18 cellular contexts compared by ENCODE assay signal in genomic region chr5:87383216-87383615, GRCh38. TPM values are rescaled to one million over a fixed set of nuclear protein-coding genes. Genes with fewer than 3 reads are reported as not detected.
DNase-seq lines count a peak whose midpoint lies in the region; ATAC-seq lines count a peak whose summit lies in the region.
"Had no signal": no experiment of that assay in that cellular context is flagged by ENCODE, and none has a peak within 500 bp of the region (broad histone marks: within the 10 kb centered on the region; RNA-seq: fewer than 3 reads in every experiment).

No MANE protein-coding gene starts in this region.

- in situ Hi-C loops in GM23248 (cut with MboI): no loop called here

- H3F3A ChIP-seq in GM23248 (ENCODE audit: insufficient read depth): peaks cover 81% of the 10 kb centered on the region

- H3K4me1 Mint-ChIP-seq in activated T-cell treated with anti-CD3 and anti-CD28 coated beads, Interleukin-2, amount 50 U/mL, for 4 hours (ENCODE audit: low read depth): peaks cover 1% of the 10 kb centered on the region
- H3K4me1 Mint-ChIP-seq: activated T-helper 17 cell treated with anti-CD3 and anti-CD28 coated beads, Interleukin-2, amount 50 U/mL, for 72 hours; H9 had no signal

- no peaks in the 10 kb centered on the region for H4K20me1 ChIP-seq in GM23248 (ENCODE audit: insufficient read depth)

- H3K27me3 Mint-ChIP-seq in activated T-cell treated with anti-CD3 and anti-CD28 coated beads, Interleukin-2, amount 50 U/mL, for 4 hours (ENCODE audit: low read depth): no peaks in the 10 kb centered on the region
- H3K27me3 Mint-ChIP-seq: activated T-helper 17 cell treated with anti-CD3 and anti-CD28 coated beads, Interleukin-2, amount 50 U/mL, for 72 hours had no signal

- H3K36me3 ChIP-seq in ACC112 (ENCODE audit: insufficient read depth, low read length) (peaks cover 62% of the 10 kb centered on the region), GM23248 (ENCODE audit: low read depth) (peaks cover 93% of the 10 kb centered on the region), adipocyte (ENCODE audit: control insufficient read depth, insufficient read depth, low read length, severe bottlenecking) (peaks cover 95% of the 10 kb centered on the region)
- H3K36me3 ChIP-seq: uterus had no signal

- H2AFZ ChIP-seq in ACC112 (ENCODE audit: low read length, unreplicated experiment) (no peak overlapping the region), GM23248 (no peak overlapping the region)

- no peak overlapping the region for H3K4me2 ChIP-seq in GM23248 (ENCODE audit: unreplicated experiment)
- H3K4me2 ChIP-seq: A549 had no signal

- ATAC-seq in activated T-cell treated with anti-CD3 and anti-CD28 coated beads, Interleukin-2, amount 50 U/mL, for 4 hours: no peak
- no peak for ATAC-seq in GM19463 (IDR thresholded peaks at IDR 0.05; ENCODE audit: unreplicated experiment)
- ATAC-seq: A549; activated T-helper 17 cell treated with anti-CD3 and anti-CD28 coated beads, Interleukin-2, amount 50 U/mL, for 72 hours; foreskin keratinocyte had no signal

- H3K4me1 ChIP-seq in ACC112 (ENCODE audit: control insufficient read depth, insufficient read depth, low read length, unreplicated experiment) (peaks cover 12% of the 10 kb centered on the region), GM23248 (ENCODE audit: insufficient read depth) (peaks cover 18% of the 10 kb centered on the region), adipocyte (ENCODE audit: control insufficient read depth, insufficient read depth, low read length) (peaks cover 29% of the 10 kb centered on the region)
- H3K4me1 ChIP-seq: foreskin keratinocyte, uterus had no signal

- 70 to 93% methylated on average over 1 of the region's 1 CpG for WGBS in GM23248 (ENCODE audit: low coverage in 1 of 2, low lambda C conversion rate in 2 of 2, missing lambda C conversion rate in 2 of 2), 2 experiments

- no peaks in the 10 kb centered on the region for H3K9me2 ChIP-seq in GM23248 (ENCODE audit: insufficient read depth)

- H3K27ac ChIP-seq in ACC112 (ENCODE audit: low read depth, low read length): 0 out of 2 replicates have a peak overlapping the region, but pooled peaks have one; percentile 22
- 0 out of 2 replicates have a peak overlapping the region, but pooled peaks have one; percentile 1 for H3K27ac ChIP-seq in GM23248
- H3K27ac ChIP-seq: A549, foreskin keratinocyte, uterus had no signal

- no peak overlapping the region for H3K9ac ChIP-seq in GM23248
- H3K9ac ChIP-seq in adipocyte (ENCODE audit: low read length): no peak overlapping the region

- H3K79me2 ChIP-seq in ACC112 (ENCODE audit: control insufficient read depth, insufficient read depth, low read length, unreplicated experiment): peaks cover 2% of the 10 kb centered on the region
- peaks cover 52% of the 10 kb centered on the region for H3K79me2 ChIP-seq in GM23248 (ENCODE audit: insufficient read depth)

- no peaks in the 10 kb centered on the region for H3K9me3 Mint-ChIP-seq in activated T-cell treated with anti-CD3 and anti-CD28 coated beads, Interleukin-2, amount 50 U/mL, for 4 hours
- H3K9me3 Mint-ChIP-seq: activated T-helper 17 cell treated with anti-CD3 and anti-CD28 coated beads, Interleukin-2, amount 50 U/mL, for 72 hours; H9 had no signal

- peaks cover 30% of the 10 kb centered on the region for H3K36me3 Mint-ChIP-seq in activated T-cell treated with anti-CD3 and anti-CD28 coated beads, Interleukin-2, amount 50 U/mL, for 4 hours (ENCODE audit: insufficient read depth)

- DNase-seq in GM23248 (peak; percentile 24), adipocyte (ENCODE audit: low read depth) (peak; percentile 70), hepatic stellate cell (ENCODE audit: low spot score) (peak; percentile 16), HUDEP-2 (lab: John Stamatoyannopoulos, UW; ENCODE audit: unreplicated experiment in 76 of 76) (no peak), epidermal melanocyte (ENCODE audit: insufficient read length, low spot score) (no peak)
- DNase-seq in activated T-cell treated with anti-CD3 and anti-CD28 coated beads, Interleukin-2, amount 50 U/mL, for 4 hours: no peak
- DNase-seq: dermis blood vessel endothelial cell; DMS 273 treated with DMSO at 0.1 percent for 48 hours; foreskin keratinocyte; H9; hippocampal formation; NCI-H446 treated with DMSO at 0.1 percent for 48 hours; stimulated activated CD4-positive, alpha-beta T cell treated with anti-CD3 and anti-CD28 coated beads, Interleukin-12 subunit alpha, Interleukin-12 subunit beta, amount 100 ng/mL, for 4 hours; uterus had no signal

- no peak overlapping the region for H3K4me3 Mint-ChIP-seq in activated T-cell treated with anti-CD3 and anti-CD28 coated beads, Interleukin-2, amount 50 U/mL, for 4 hours
- H3K4me3 Mint-ChIP-seq: activated T-helper 17 cell treated with anti-CD3 and anti-CD28 coated beads, Interleukin-2, amount 50 U/mL, for 72 hours; H9 had no signal

- H3K4me3 ChIP-seq in ACC112 (ENCODE audit: low read depth, low read length) (no peak overlapping the region), GM23248 (no peak overlapping the region), adipocyte (ENCODE audit: low read length) (no peak overlapping the region)
- H3K4me3 ChIP-seq: A549, uterus had no signal

- no peaks in the 10 kb centered on the region for H3K9me3 ChIP-seq in GM23248 (ENCODE audit: low read depth)
- no peaks in the 10 kb centered on the region for H3K9me3 ChIP-seq in adipocyte (ENCODE audit: control insufficient read depth, low read length)
- H3K9me3 ChIP-seq: A549, uterus had no signal

- H3K27me3 ChIP-seq in ACC112 (ENCODE audit: insufficient read depth, low read length): no peaks in the 10 kb centered on the region
- no peaks in the 10 kb centered on the region for H3K27me3 ChIP-seq in GM23248 (replicated peaks; ENCODE audit: insufficient read depth)
- no peaks in the 10 kb centered on the region for H3K27me3 ChIP-seq in adipocyte (replicated peaks; ENCODE audit: control insufficient read depth, insufficient read depth, low read length)
- H3K27me3 ChIP-seq: foreskin keratinocyte, uterus had no signal

RNA-seq across cellular contexts. Expression of gene CCNH, which starts 29.5 kb away (rescaled TPM):
- 37.7 and 69.7 TPM in 2 replicates for total RNA-seq in GM23248 (2014; rRNA removed; shearing (Covaris generic))
- 54.3 and 60.2 TPM in 2 replicates for polyA plus RNA-seq in GM23248 (2016; fragmentation: Nextera tagmentation; extraction: Ambion mirVana)
- 10 to 100 TPM; 42.4 to 52.6 (median 48.2) TPM for total RNA-seq in activated T-cell treated with anti-CD3 and anti-CD28 coated beads, Interleukin-2, amount 50 U/mL, for 4 hours

Comparison
In these comparisons a context has a peak if more than half of its experiments do, and no peak if none do; other contexts are left out.
1. DNase-seq: peak in GM23248 (single experiment), adipocyte (single experiment) and hepatic stellate cell (single experiment); none in activated T-cell treated with anti-CD3 and anti-CD28 coated beads, Interleukin-2, amount 50 U/mL, for 4 hours (single experiment), HUDEP-2 (0 of 76) and epidermal melanocyte (single experiment).